8 cellular contexts compared by ENCODE assay signal in the genomic region with DNA sequence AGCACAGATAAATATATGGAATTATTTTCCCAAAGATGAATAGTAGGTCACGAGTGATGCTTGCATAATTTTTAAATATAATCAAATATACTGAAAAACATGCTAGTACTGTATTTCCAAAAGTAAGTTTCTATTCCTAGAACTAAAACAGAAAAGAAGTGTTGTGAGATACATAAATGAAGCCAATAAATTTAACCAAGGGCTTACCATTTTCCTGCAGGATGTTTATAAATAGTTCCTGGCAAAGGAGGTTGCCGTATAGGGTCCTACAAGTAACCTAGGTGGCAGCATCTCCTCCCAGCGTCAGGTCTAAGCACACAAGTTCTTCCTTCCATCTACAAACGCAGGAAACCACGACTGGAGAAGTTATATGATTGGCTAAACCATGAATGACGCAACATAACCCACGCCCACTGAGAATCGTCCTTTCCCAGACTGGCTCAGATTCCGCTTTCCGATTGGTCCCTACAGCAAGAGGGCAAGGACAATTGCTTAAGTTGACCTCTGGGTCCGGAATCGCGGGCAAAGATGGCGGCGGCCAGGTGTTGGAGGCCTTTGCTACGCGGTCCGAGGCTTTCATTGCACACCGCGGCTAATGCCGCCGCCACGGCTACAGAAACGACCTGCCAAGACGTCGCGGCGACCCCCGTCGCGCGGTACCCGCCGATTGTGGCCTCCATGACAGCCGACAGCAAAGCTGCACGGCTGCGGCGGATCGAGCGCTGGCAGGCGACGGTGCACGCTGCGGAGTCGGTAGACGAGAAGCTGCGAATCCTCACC. TPM values are rescaled to one million over a fixed set of nuclear protein-coding genes. Genes with fewer than 3 reads are reported as not detected.
DNase-seq lines count a peak whose midpoint lies in the region; ATAC-seq and TF ChIP-seq lines count a peak whose summit lies in the region.

A gene (plus strand): TSS at position 513 of the 780 bp plus-strand sequence. CDS start 16 bp downstream, at position 529.

- no peaks in the 10 kb centered on the region for H3K27me3 ChIP-seq in kidney epithelial cell (ENCODE audit: control insufficient read depth, insufficient read depth, low read length)

- H3K36me3 ChIP-seq in kidney epithelial cell (ENCODE audit: control insufficient read depth, insufficient read depth, low read length) = no peaks in the 10 kb centered on the region

- peak; percentile 97 for ATAC-seq in GM19043 (IDR thresholded peaks at IDR 0.05; ENCODE audit: low read depth, unreplicated experiment)
- peak; percentile 98 for ATAC-seq in HG03432 (IDR thresholded peaks at IDR 0.05; ENCODE audit: unreplicated experiment)

- DNase-seq in AML-193 (lab: John Stamatoyannopoulos, UW) (peak; percentile 97 to 99), NCI-H510A (lab: John Stamatoyannopoulos, UW) (peak; percentile 99), choroid plexus epithelial cell (ENCODE audit: low read depth) (peak; percentile 99), kidney epithelial cell (ENCODE audit: low read depth) (peak; percentile 98)
- DNase-seq in activated CD4-positive, alpha-beta T cell treated with anti-CD3 and anti-CD28 coated beads for 24 hours (ENCODE audit: low read depth in 2 of 2) = peak; percentile 78 to 83
- peak; percentile 73 for DNase-seq in stimulated activated CD4-positive, alpha-beta T cell treated with anti-CD3 and anti-CD28 coated beads, Interleukin-1b, Interleukin-23, amount 100 ng/mL, for 1 hour (ENCODE audit: low read depth in 2 of 2)

- peak; percentile 57 for TF ChIP-seq CTCF in choroid plexus epithelial cell (conservative IDR thresholded peaks at IDR 0.05; ENCODE audit: low read depth, low read length)
- peak; percentile 54 for TF ChIP-seq CTCF in kidney epithelial cell (IDR thresholded peaks at IDR 0.05; ENCODE audit: insufficient read depth, low read length, poor library complexity, severe bottlenecking)

- H3K4me3 ChIP-seq in choroid plexus epithelial cell (ENCODE audit: low read depth, low read length) (peak within 1 kb of the TSS; percentile 98), kidney epithelial cell (ENCODE audit: low read depth, low read length) (peak within 1 kb of the TSS; percentile 98)

RNA-seq across cellular contexts. Expression of the gene that starts here (rescaled TPM):
- total RNA-seq in kidney epithelial cell = 131 and 136 TPM in 2 replicates

Comparison
In these comparisons a context has a peak if more than half of its experiments do, and no peak if none do; other contexts are left out.
1. Peak in every context shown above with its lines: DNase-seq, ATAC-seq and H3K4me3 ChIP-seq.